Comparison of ENCODE assay signal across 21 cellular contexts in the genomic region with DNA sequence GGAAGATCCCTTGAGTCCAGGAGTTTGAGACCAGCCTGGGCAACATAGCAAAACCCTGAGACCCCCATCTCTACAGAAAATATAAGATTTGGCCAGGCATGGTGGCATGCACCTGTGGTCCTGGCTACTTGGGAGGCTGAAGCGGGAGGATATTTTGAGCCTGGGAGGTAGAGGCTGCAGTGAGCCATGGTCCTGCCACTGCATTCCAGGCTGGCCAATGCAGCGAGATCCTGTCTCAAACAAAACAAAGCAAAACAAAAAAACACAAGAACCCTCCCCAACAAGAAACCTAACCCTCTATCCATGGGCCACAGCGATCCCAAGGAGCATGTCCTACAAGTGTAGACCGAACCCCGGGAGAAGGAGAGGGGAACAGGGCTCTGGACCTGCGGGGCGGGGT.
A peak's percentile ranks its signal among the peaks of the same experiment; 100 is the strongest.
DNase-seq lines count a peak whose midpoint lies in the region; ATAC-seq, FAIRE-seq and TF ChIP-seq lines count a peak whose summit lies in the region.
"Had no signal": no experiment of that assay in that cellular context is flagged by ENCODE, and none has a peak within 500 bp of the region (broad histone marks: within the 10 kb centered on the region; RNA-seq: fewer than 3 reads in every experiment).

No MANE protein-coding gene starts in this region.

- H3K36me3 ChIP-seq in SK-N-SH (replicated peaks in 1 of 2; ENCODE audit: control insufficient read depth in 1 of 2, insufficient read depth in 2 of 2, low read length in 1 of 2), result no peaks in the 10 kb centered on the region
- no peaks in the 10 kb centered on the region for H3K36me3 ChIP-seq in Caco-2 (ENCODE audit: control insufficient read depth, insufficient read depth, low read length)
- no peaks in the 10 kb centered on the region for H3K36me3 ChIP-seq in neural progenitor cell
- H3K36me3 ChIP-seq: BE2C, Peyer's patch had no signal

- H3K27me3 ChIP-seq in SK-N-SH (ENCODE audit: insufficient read depth) (no peaks in the 10 kb centered on the region), Caco-2 (replicated peaks; ENCODE audit: control insufficient read depth, insufficient read depth, low read length) (no peaks in the 10 kb centered on the region), neural progenitor cell (no peaks in the 10 kb centered on the region)
- H3K27me3 ChIP-seq: BE2C, Peyer's patch had no signal

- H3F3A ChIP-seq in SK-N-SH (replicated peaks; ENCODE audit: insufficient read depth), result peaks cover 17% of the 10 kb centered on the region
- peaks cover 14% of the 10 kb centered on the region for H3F3A ChIP-seq in neural progenitor cell (ENCODE audit: low read depth)

- FAIRE-seq in D721Med (lab: Jason Lieb, UNC), result no peak
- FAIRE-seq: GM12892 had no signal

- H3K79me2 ChIP-seq in SK-N-SH (ENCODE audit: insufficient read depth) (no peaks in the 10 kb centered on the region), neural progenitor cell (ENCODE audit: low read depth) (no peaks in the 10 kb centered on the region)

- peaks cover 27% of the 10 kb centered on the region for H3K4me1 Mint-ChIP-seq in Caco-2 (ENCODE audit: low read depth, unreplicated experiment)
- H3K4me1 Mint-ChIP-seq in activated T-helper 2 cell treated with anti-CD3 and anti-CD28 coated beads, Interferon-gamma antibody, Interleukin-2, Interleukin-4, amounts not matched to agents 10 μg/mL and 5 μg/mL and 100 μg/mL, durations not matched to agents 14 hours and 24 hours and 36 hours (ENCODE audit: low read depth), result peaks cover 30% of the 10 kb centered on the region
- H3K4me1 Mint-ChIP-seq in neural progenitor cell, result peaks cover 39% of the 10 kb centered on the region

- H3K36me3 Mint-ChIP-seq in Caco-2 (ENCODE audit: insufficient read depth, unreplicated experiment), result peaks cover 10% of the 10 kb centered on the region
- H3K36me3 Mint-ChIP-seq in activated T-helper 2 cell treated with anti-CD3 and anti-CD28 coated beads, Interferon-gamma antibody, Interleukin-2, Interleukin-4, amounts not matched to agents 10 μg/mL and 5 μg/mL and 100 μg/mL, durations not matched to agents 14 hours and 24 hours and 36 hours (ENCODE audit: low read depth), result no peaks in the 10 kb centered on the region
- no peaks in the 10 kb centered on the region for H3K36me3 Mint-ChIP-seq in neural progenitor cell
- H3K36me3 Mint-ChIP-seq: CD8-positive, alpha-beta memory T cell; IgD-negative memory B cell had no signal

- H3K4me2 ChIP-seq in SK-N-SH, result no peak overlapping the region
- H3K4me2 ChIP-seq in neural progenitor cell, result peak overlapping the region; percentile 0

- H3K4me3 ChIP-seq in SK-N-SH (ENCODE audit: low read depth in 2 of 2, low read length in 1 of 2), result no peak overlapping the region
- H3K4me3 ChIP-seq in Caco-2 (ENCODE audit: low read depth, low read length), result no peak overlapping the region
- no peak overlapping the region for H3K4me3 ChIP-seq in neural progenitor cell
- H3K4me3 ChIP-seq: Peyer's patch had no signal

- no peak for TF ChIP-seq EP300 in SK-N-SH (IDR thresholded peaks at IDR 0.05; ENCODE audit: borderline replicate concordance in 1 of 2, low read depth in 1 of 2, low read length in 1 of 2)

- no peak for TF ChIP-seq RAD21 in SK-N-SH (IDR thresholded peaks at IDR 0.05; ENCODE audit: low read length)

- CTCF ChIA-PET in SK-N-SH (lab: Yijun Ruan, JAX) (interaction anchor here (1.7 to 3.6 kb wide), 2 partner anchors 55 to 65 kb away, joined by 8 to 15 read pairs; no protein-coding TSS in a partner anchor), Caco-2 (lab: Charles Lee) (interaction anchor here (1.0 to 1.5 kb wide), 2 partner anchors 35 to 55 kb away, joined by 3 to 5 read pairs; no protein-coding TSS in a partner anchor)

- H3K4me1 ChIP-seq in SK-N-SH (ENCODE audit: control insufficient read depth in 1 of 2, insufficient read depth in 2 of 2, low read depth in 1 of 2, low read length in 1 of 2) (peaks cover 2 to 12% of the 10 kb centered on the region in 2 experiments; a peak in 2 of 4 replicates), Caco-2 (peaks cover 25% of the 10 kb centered on the region), neural progenitor cell (peaks cover 23% of the 10 kb centered on the region)

- intact Hi-C loops in Caco-2 (cut with micrococcal nuclease; ENCODE audit: unreplicated experiment), result no loop called here
- intact Hi-C loops in activated T-helper 2 cell treated with anti-CD3 and anti-CD28 coated beads, Interferon-gamma antibody, Interleukin-2, Interleukin-4, amounts not matched to agents 10 μg/mL and 5 μg/mL and 100 μg/mL, durations not matched to agents 14 hours and 24 hours and 36 hours (cut with micrococcal nuclease), result no loop called here

- POLR2A ChIA-PET in SK-N-SH (lab: Yijun Ruan, JAX) (no interaction called here), Caco-2 (lab: Charles Lee) (interaction anchor here (0.6 to 1.5 kb wide), 3 partner anchors 32 to 87 kb away, joined by 3 read pairs; no protein-coding TSS in a partner anchor)

- TF ChIP-seq CTCF in SK-N-SH (IDR thresholded peaks at IDR 0.05) (no peak), Caco-2 (IDR thresholded peaks at IDR 0.05; ENCODE audit: insufficient read depth in 1 of 2, low read depth in 1 of 2, low read length in 1 of 2, severe bottlenecking in 1 of 2, unreplicated experiment in 1 of 2) (no peak), neural progenitor cell (IDR thresholded peaks at IDR 0.05) (no peak), D721Med (IDR thresholded peaks at IDR 0.05; ENCODE audit: insufficient read depth, missing control alignments) (no peak)

- no peaks in the 10 kb centered on the region for H3K9me3 Mint-ChIP-seq in Caco-2 (ENCODE audit: unreplicated experiment)
- H3K9me3 Mint-ChIP-seq in activated T-helper 2 cell treated with anti-CD3 and anti-CD28 coated beads, Interferon-gamma antibody, Interleukin-2, Interleukin-4, amounts not matched to agents 10 μg/mL and 5 μg/mL and 100 μg/mL, durations not matched to agents 14 hours and 24 hours and 36 hours, result no peaks in the 10 kb centered on the region
- peaks cover 2% of the 10 kb centered on the region for H3K9me3 Mint-ChIP-seq in neural progenitor cell
- H3K9me3 Mint-ChIP-seq: CD8-positive, alpha-beta memory T cell had no signal

- no peaks in the 10 kb centered on the region for H3K9me3 ChIP-seq in SK-N-SH
- H3K9me3 ChIP-seq in Caco-2, result no peaks in the 10 kb centered on the region
- H3K9me3 ChIP-seq in neural progenitor cell (ENCODE audit: low read depth), result no peaks in the 10 kb centered on the region
- H3K9me3 ChIP-seq: BE2C, Peyer's patch had no signal

- H3K27ac ChIP-seq in SK-N-SH (ENCODE audit: low read depth in 2 of 2, low read length in 1 of 2), result peak overlapping the region in 1 of 2 experiments; percentile 64; a peak in 2 of 4 replicates
- no peak overlapping the region for H3K27ac ChIP-seq in neural progenitor cell
- H3K27ac ChIP-seq: 22Rv1, Peyer's patch had no signal

- no peak for ATAC-seq in SK-N-SH treated with all-trans-retinoic acid at 6 μM for 48 hours
- ATAC-seq in GM18870 (IDR thresholded peaks at IDR 0.05; ENCODE audit: unreplicated experiment), result no peak
- no peak for ATAC-seq in HG03378 (IDR thresholded peaks at IDR 0.05; ENCODE audit: unreplicated experiment)
- ATAC-seq: Right ventricle myocardium inferior had no signal

- H3K27me3 Mint-ChIP-seq in Caco-2 (ENCODE audit: insufficient read depth, unreplicated experiment) (no peaks in the 10 kb centered on the region), neural progenitor cell (ENCODE audit: insufficient read depth, low read depth) (peaks cover 11% of the 10 kb centered on the region)
- H3K27me3 Mint-ChIP-seq in activated T-helper 2 cell treated with anti-CD3 and anti-CD28 coated beads, Interferon-gamma antibody, Interleukin-2, Interleukin-4, amounts not matched to agents 10 μg/mL and 5 μg/mL and 100 μg/mL, durations not matched to agents 14 hours and 24 hours and 36 hours (ENCODE audit: low read depth), result no peaks in the 10 kb centered on the region
- H3K27me3 Mint-ChIP-seq: CD8-positive, alpha-beta memory T cell had no signal

- H3K4me3 Mint-ChIP-seq in Caco-2 (ENCODE audit: unreplicated experiment), result peak overlapping the region; percentile 72
- H3K4me3 Mint-ChIP-seq in activated T-helper 2 cell treated with anti-CD3 and anti-CD28 coated beads, Interferon-gamma antibody, Interleukin-2, Interleukin-4, amounts not matched to agents 10 μg/mL and 5 μg/mL and 100 μg/mL, durations not matched to agents 14 hours and 24 hours and 36 hours (ENCODE audit: low read depth), result no peak overlapping the region
- peak overlapping the region; percentile 33 for H3K4me3 Mint-ChIP-seq in neural progenitor cell
- H3K4me3 Mint-ChIP-seq: CD8-positive, alpha-beta memory T cell; IgD-negative memory B cell had no signal

- H3K9ac ChIP-seq in SK-N-SH (no peak overlapping the region), neural progenitor cell (no peak overlapping the region)

- H2AFZ ChIP-seq in SK-N-SH (ENCODE audit: low read depth) (0 out of 2 replicates have a peak overlapping the region, but pooled peaks have one; percentile 44), neural progenitor cell (replicated peaks) (no peak overlapping the region)

- no TSS peak for BruUV-seq in Caco-2 (replicated peaks; lab: Mats Ljungman, UMichigan)

- no peaks in the 10 kb centered on the region for H4K20me1 ChIP-seq in SK-N-SH (ENCODE audit: insufficient read depth)
- peaks cover 2% of the 10 kb centered on the region for H4K20me1 ChIP-seq in neural progenitor cell (ENCODE audit: low read depth)

- DNase-seq in SK-N-SH (no peak), Caco-2 (no peak), neural progenitor cell (ENCODE audit: low spot score) (no peak), D721Med (ENCODE audit: insufficient read length, low spot score) (no peak)
- no peak for DNase-seq in activated T-helper 2 cell treated with anti-CD3 and anti-CD28 coated beads, Interferon-gamma antibody, Interleukin-2, Interleukin-4, amounts not matched to agents 10 μg/mL and 5 μg/mL and 100 μg/mL, durations not matched to agents 14 hours and 24 hours and 36 hours (ENCODE audit: low spot score)
- DNase-seq: BE2C; CD8-positive, alpha-beta memory T cell; DMS 273 treated with DMSO at 0.1 percent for 48 hours; NCI-H1105 treated with DMSO at 0.1 percent for 48 hours; NCI-H1694 treated with DMSO at 0.1 percent for 48 hours; NCI-H2107; NCI-H2227 treated with DMSO at 0.1 percent for 48 hours; NCI-H524 treated with DMSO at 0.1 percent for 48 hours; Peyer's patch had no signal

- H3K27ac Mint-ChIP-seq in Caco-2 (ENCODE audit: unreplicated experiment) (peak overlapping the region; percentile 96), neural progenitor cell (no peak overlapping the region)
- H3K27ac Mint-ChIP-seq in activated T-helper 2 cell treated with anti-CD3 and anti-CD28 coated beads, Interferon-gamma antibody, Interleukin-2, Interleukin-4, amounts not matched to agents 10 μg/mL and 5 μg/mL and 100 μg/mL, durations not matched to agents 14 hours and 24 hours and 36 hours, result peak overlapping the region; percentile 33

- H3K9me2 ChIP-seq in SK-N-SH, result no peaks in the 10 kb centered on the region

- WGBS in SK-N-SH (ENCODE audit: low lambda C conversion rate), result 96% methylated on average over 7 of the region's 7 CpGs

TF ChIP-seq in SK-N-SH, 30 proteins besides CTCF, POLR2A, EP300 and RAD21 (continues in another document):
- TF ChIP-seq MXI1 (IDR thresholded peaks at IDR 0.05; ENCODE audit: low read depth, low read length), result no peak
- no peak for TF ChIP-seq YY1 (IDR thresholded peaks at IDR 0.05; ENCODE audit: low read depth)

TF ChIP-seq in SK-N-SH treated with all-trans-retinoic acid at 6 μM for 48 hours, 23 proteins besides CTCF, POLR2A, EP300 and RAD21 (continues in another document):
- no peak for TF ChIP-seq ARNTL (CRISPR knock-in tag; IDR thresholded peaks at IDR 0.05; ENCODE audit: borderline replicate concordance, low read depth)
- TF ChIP-seq GLIS3 (CRISPR knock-in tag; IDR thresholded peaks at IDR 0.05), result no peak
